11 cellular contexts compared by ENCODE assay signal in the genomic region with DNA sequence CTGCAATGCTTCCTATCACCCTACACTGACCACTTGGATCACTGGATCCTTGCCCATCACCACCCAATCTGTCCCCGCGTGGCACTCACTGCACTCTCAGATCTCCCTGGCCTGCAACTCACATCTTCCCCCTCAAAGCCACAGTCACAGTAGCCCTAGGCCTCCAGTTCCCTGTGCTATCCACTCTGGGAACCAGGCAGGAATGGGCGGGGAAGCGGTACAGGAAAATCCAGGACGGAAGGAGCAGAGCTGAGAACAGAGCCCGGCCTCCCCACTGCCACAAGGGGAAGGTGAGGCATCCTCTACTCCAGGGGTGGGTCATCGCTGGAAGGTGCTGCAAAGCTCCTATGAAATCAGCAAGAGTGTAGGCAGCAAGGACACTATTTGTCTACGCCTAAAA.
DNase-seq lines count a peak whose midpoint lies in the region; ATAC-seq lines count a peak whose summit lies in the region.
"Had no signal": no experiment of that assay in that cellular context is flagged by ENCODE, and none has a peak within 500 bp of the region (broad histone marks: within the 10 kb centered on the region; RNA-seq: fewer than 3 reads in every experiment).

No MANE protein-coding gene starts in this region.

- H3K4me3 Mint-ChIP-seq in activated CD4-positive, alpha-beta memory T cell treated with anti-CD3 and anti-CD28 coated beads for 36 hours, result peak overlapping the region; percentile 54
- H3K4me3 Mint-ChIP-seq in activated CD4-positive, alpha-beta memory T cell treated with anti-CD3 and anti-CD28 coated beads, Interleukin-2, amount 10 ng/mL, durations not matched to agents 7 days and 5 days, result no peak overlapping the region
- peak overlapping the region; percentile 63 for H3K4me3 Mint-ChIP-seq in central memory CD8-positive, alpha-beta T cell
- peak overlapping the region; percentile 83 to 86 for H3K4me3 Mint-ChIP-seq in stimulated activated naive CD8-positive, alpha-beta T cell treated with anti-CD3 and anti-CD28 coated beads, Interleukin-15, amount 100 ng/mL, for 72 hours

- POLR2A ChIA-PET in activated CD4-positive, alpha-beta memory T cell treated with anti-CD3 and anti-CD28 coated beads for 36 hours (lab: Charles Lee), result no interaction called here
- POLR2A ChIA-PET in activated CD4-positive, alpha-beta memory T cell treated with anti-CD3 and anti-CD28 coated beads, Interleukin-2, amount 10 ng/mL, durations not matched to agents 7 days and 5 days (lab: Charles Lee), result no interaction called here

- no peak for ATAC-seq in central memory CD8-positive, alpha-beta T cell (replicated peaks; ENCODE audit: extremely low read depth, poor library complexity, severe bottlenecking)
- ATAC-seq in stimulated activated naive CD8-positive, alpha-beta T cell treated with anti-CD3 and anti-CD28 coated beads, Interleukin-15, amount 100 ng/mL, for 72 hours, result no peak
- ATAC-seq in HG02852 (IDR thresholded peaks at IDR 0.05; ENCODE audit: unreplicated experiment), result no peak

- peaks cover 56% of the 10 kb centered on the region for H3K27me3 Mint-ChIP-seq in activated CD4-positive, alpha-beta memory T cell treated with anti-CD3 and anti-CD28 coated beads for 36 hours
- H3K27me3 Mint-ChIP-seq in activated CD4-positive, alpha-beta memory T cell treated with anti-CD3 and anti-CD28 coated beads, Interleukin-2, amount 10 ng/mL, durations not matched to agents 7 days and 5 days, result peaks cover 75% of the 10 kb centered on the region
- H3K27me3 Mint-ChIP-seq in central memory CD8-positive, alpha-beta T cell, result peaks cover 57% of the 10 kb centered on the region
- peaks cover 85% of the 10 kb centered on the region for H3K27me3 Mint-ChIP-seq in stimulated activated naive CD8-positive, alpha-beta T cell treated with anti-CD3 and anti-CD28 coated beads, Interleukin-15, amount 100 ng/mL, for 72 hours

- no peaks in the 10 kb centered on the region for H3K9me3 ChIP-seq in muscle layer of duodenum (ENCODE audit: control insufficient read depth in 1 of 2, low read length in 2 of 2)
- H3K9me3 ChIP-seq: A549 had no signal

- DNase-seq in activated CD4-positive, alpha-beta memory T cell treated with anti-CD3 and anti-CD28 coated beads for 36 hours, result no peak
- DNase-seq in activated CD4-positive, alpha-beta memory T cell treated with anti-CD3 and anti-CD28 coated beads, Interleukin-2, amount 10 ng/mL, durations not matched to agents 7 days and 5 days, result no peak
- no peak for DNase-seq in central memory CD8-positive, alpha-beta T cell (ENCODE audit: low spot score in 2 of 2)
- no peak for DNase-seq in stimulated activated naive CD8-positive, alpha-beta T cell treated with anti-CD3 and anti-CD28 coated beads, Interleukin-15, amount 100 ng/mL, for 72 hours
- no peak for DNase-seq in NCI-H2107 treated with DMSO at 0.1 percent for 48 hours (lab: John Stamatoyannopoulos, UW; ENCODE audit: unreplicated experiment)
- DNase-seq in C1 segment of cervical spinal cord (lab: John Stamatoyannopoulos, UW), result no peak
- DNase-seq: activated gamma-delta T cell treated with Interleukin-2 at 50 U/mL for 16 hours, NCI-H510A had no signal

- no peaks in the 10 kb centered on the region for H3K36me3 Mint-ChIP-seq in activated CD4-positive, alpha-beta memory T cell treated with anti-CD3 and anti-CD28 coated beads for 36 hours
- peaks cover 6% of the 10 kb centered on the region for H3K36me3 Mint-ChIP-seq in activated CD4-positive, alpha-beta memory T cell treated with anti-CD3 and anti-CD28 coated beads, Interleukin-2, amount 10 ng/mL, durations not matched to agents 7 days and 5 days (ENCODE audit: low read depth)
- no peaks in the 10 kb centered on the region for H3K36me3 Mint-ChIP-seq in central memory CD8-positive, alpha-beta T cell (ENCODE audit: insufficient read depth)

- CTCF ChIA-PET in activated CD4-positive, alpha-beta memory T cell treated with anti-CD3 and anti-CD28 coated beads for 36 hours (lab: Charles Lee), result interaction anchor here (1.1 to 1.4 kb wide), 2 partner anchors 16 to 21 kb away, joined by 4 read pairs; no protein-coding TSS in a partner anchor
- CTCF ChIA-PET in activated CD4-positive, alpha-beta memory T cell treated with anti-CD3 and anti-CD28 coated beads, Interleukin-2, amount 10 ng/mL, durations not matched to agents 7 days and 5 days (lab: Charles Lee), result interaction anchor here (1.5 kb wide), 1 partner anchor 15 kb away, joined by 6 read pairs; no protein-coding TSS in a partner anchor

- H3K27ac Mint-ChIP-seq in activated CD4-positive, alpha-beta memory T cell treated with anti-CD3 and anti-CD28 coated beads for 36 hours, result no peak overlapping the region
- H3K27ac Mint-ChIP-seq in activated CD4-positive, alpha-beta memory T cell treated with anti-CD3 and anti-CD28 coated beads, Interleukin-2, amount 10 ng/mL, durations not matched to agents 7 days and 5 days, result no peak overlapping the region
- H3K27ac Mint-ChIP-seq in central memory CD8-positive, alpha-beta T cell (ENCODE audit: low read depth), result no peak overlapping the region
- H3K27ac Mint-ChIP-seq in stimulated activated naive CD8-positive, alpha-beta T cell treated with anti-CD3 and anti-CD28 coated beads, Interleukin-15, amount 100 ng/mL, for 72 hours, result peak overlapping the region in 1 of 2 donors; percentile 16

- H3K4me1 ChIP-seq in muscle layer of duodenum (ENCODE audit: control insufficient read depth in 1 of 2, insufficient read depth in 2 of 2, low read length in 2 of 2), result peaks cover 0 to 7% of the 10 kb centered on the region in 2 donors
- H3K4me1 ChIP-seq: A549 had no signal

- peaks cover 11% of the 10 kb centered on the region for H3K4me1 Mint-ChIP-seq in activated CD4-positive, alpha-beta memory T cell treated with anti-CD3 and anti-CD28 coated beads for 36 hours (ENCODE audit: low read depth)
- peaks cover 25% of the 10 kb centered on the region for H3K4me1 Mint-ChIP-seq in activated CD4-positive, alpha-beta memory T cell treated with anti-CD3 and anti-CD28 coated beads, Interleukin-2, amount 10 ng/mL, durations not matched to agents 7 days and 5 days
- peaks cover 16% of the 10 kb centered on the region for H3K4me1 Mint-ChIP-seq in central memory CD8-positive, alpha-beta T cell
- peaks cover 17% of the 10 kb centered on the region for H3K4me1 Mint-ChIP-seq in stimulated activated naive CD8-positive, alpha-beta T cell treated with anti-CD3 and anti-CD28 coated beads, Interleukin-15, amount 100 ng/mL, for 72 hours

- peaks cover 5% of the 10 kb centered on the region for H3K27me3 ChIP-seq in muscle layer of duodenum (ENCODE audit: low read depth, low read length)

- H3K9me3 Mint-ChIP-seq in activated CD4-positive, alpha-beta memory T cell treated with anti-CD3 and anti-CD28 coated beads for 36 hours, result no peaks in the 10 kb centered on the region
- H3K9me3 Mint-ChIP-seq in activated CD4-positive, alpha-beta memory T cell treated with anti-CD3 and anti-CD28 coated beads, Interleukin-2, amount 10 ng/mL, durations not matched to agents 7 days and 5 days, result no peaks in the 10 kb centered on the region
- H3K9me3 Mint-ChIP-seq in central memory CD8-positive, alpha-beta T cell, result no peaks in the 10 kb centered on the region
- no peaks in the 10 kb centered on the region for H3K9me3 Mint-ChIP-seq in stimulated activated naive CD8-positive, alpha-beta T cell treated with anti-CD3 and anti-CD28 coated beads, Interleukin-15, amount 100 ng/mL, for 72 hours

- intact Hi-C loops in activated CD4-positive, alpha-beta memory T cell treated with anti-CD3 and anti-CD28 coated beads for 36 hours (cut with micrococcal nuclease), result loop anchor here (2.0 kb wide), 1 partner anchor 20 kb away; no protein-coding TSS in a partner anchor

- peak overlapping the region; percentile 28 for H3K27ac ChIP-seq in muscle layer of duodenum (ENCODE audit: low read length)

- no peaks in the 10 kb centered on the region for H3K36me3 ChIP-seq in muscle layer of duodenum (ENCODE audit: control insufficient read depth in 1 of 2, insufficient read depth in 2 of 2, low read length in 2 of 2)

- H3K4me3 ChIP-seq in muscle layer of duodenum (ENCODE audit: low read depth in 1 of 2, low read length in 2 of 2), result peak overlapping the region; percentile 30 to 71
